ENCODE assay signal across 8 cellular contexts in the genomic region with DNA sequence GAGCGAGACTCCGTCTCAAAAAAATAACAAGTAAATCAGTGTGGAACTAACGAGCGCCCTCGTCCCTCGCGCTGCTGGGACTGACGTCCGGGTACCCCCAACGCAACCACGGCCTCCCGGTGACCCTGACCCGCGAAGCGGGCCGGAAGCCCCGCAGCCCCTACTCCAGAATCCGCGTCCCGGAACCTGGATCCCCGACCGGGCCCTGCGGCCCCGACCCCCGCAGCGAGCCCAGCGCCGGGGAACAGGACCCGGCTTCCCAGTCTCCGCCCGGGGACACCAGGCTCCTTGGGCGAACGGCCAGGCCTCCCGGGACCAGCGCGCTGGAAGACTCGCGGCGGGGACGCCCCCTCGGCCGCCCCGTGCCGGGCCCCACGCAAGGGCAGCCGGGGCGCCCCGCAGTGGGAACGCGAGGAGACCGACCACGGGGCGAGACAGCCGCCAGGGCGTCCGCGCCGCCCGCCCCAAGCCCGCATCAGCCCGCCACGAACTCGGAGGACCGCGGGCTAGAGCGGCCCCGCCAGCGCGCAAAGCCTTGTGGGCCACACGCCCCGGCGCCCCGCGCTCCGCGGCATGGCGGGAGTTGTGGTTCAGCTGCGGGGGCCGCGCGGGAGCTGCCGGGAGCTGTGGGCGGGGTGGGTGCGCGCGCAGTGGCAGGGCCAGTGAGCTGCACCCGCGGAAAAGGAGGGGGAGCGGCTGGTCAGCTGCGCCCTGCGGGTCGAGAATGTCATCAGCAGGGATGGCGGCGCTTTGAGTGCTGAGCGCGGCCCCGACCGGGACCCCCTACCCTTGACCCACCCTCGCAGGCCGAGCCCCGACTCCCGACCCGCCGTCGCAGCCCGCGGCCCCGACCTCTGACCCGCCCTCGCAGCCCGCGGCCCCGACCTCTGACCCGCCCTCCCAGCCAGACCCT. TPM values are rescaled to one million over a fixed set of nuclear protein-coding genes. Genes with fewer than 3 reads are reported as not detected.
DNase-seq lines count a peak whose midpoint lies in the region; ATAC-seq and TF ChIP-seq lines count a peak whose summit lies in the region.

No MANE protein-coding gene starts in this region.

- no peaks in the 10 kb centered on the region for H3K36me3 ChIP-seq in upper lobe of right lung

- CTCF ChIA-PET in GM10248 (lab: Yijun Ruan, JAX): interaction anchor here (0.9 to 1.8 kb wide), 5 partner anchors 18 to 33 kb away, joined by 3 to 7 read pairs (median 6); no protein-coding TSS in a partner anchor

- DNase-seq in GM10248 (ENCODE audit: extremely low spot score) (peak; percentile 97), NCI-H1436 (lab: John Stamatoyannopoulos, UW) (peak; percentile 91), SW480 (ENCODE audit: low spot score) (peak; percentile 83), left cardiac atrium (peak; percentile 98), progenitor cell of endocrine pancreas (ENCODE audit: low spot score, unreplicated experiment) (peak; percentile 94), upper lobe of right lung (peak; percentile 99)

- peaks cover 5% of the 10 kb centered on the region for H3K4me1 ChIP-seq in upper lobe of right lung

- H3K27ac Mint-ChIP-seq in progenitor cell of endocrine pancreas: peak overlapping the region; percentile 91

- WGBS in adipose tissue, 3 donors: 0 to 1% (median 1%) methylated on average over 72 to 114 of the region's 114 CpGs

- TF ChIP-seq CTCF in GM10248 (IDR thresholded peaks at IDR 0.05; ENCODE audit: control extremely low read depth, extremely low read depth, low read depth, missing control alignments) (no peak), progenitor cell of endocrine pancreas (IDR thresholded peaks at IDR 0.05; ENCODE audit: unreplicated experiment) (no peak), upper lobe of right lung (IDR thresholded peaks at IDR 0.05) (no peak)

- peaks cover 4% of the 10 kb centered on the region for H3K27me3 Mint-ChIP-seq in progenitor cell of endocrine pancreas

- H3K4me3 ChIP-seq in upper lobe of right lung: peak overlapping the region; percentile 92

- no peaks in the 10 kb centered on the region for H3K36me3 Mint-ChIP-seq in progenitor cell of endocrine pancreas (ENCODE audit: insufficient read depth)

- peak overlapping the region; percentile 80 for H3K4me3 Mint-ChIP-seq in progenitor cell of endocrine pancreas (ENCODE audit: low read depth)

- POLR2A ChIA-PET in GM10248 (lab: Yijun Ruan, JAX): interaction anchor here (0.9 kb wide), 1 partner anchor 18 kb away, joined by 10 read pairs; no protein-coding TSS in a partner anchor

- H3K27me3 ChIP-seq in upper lobe of right lung: peaks cover 5% of the 10 kb centered on the region

- peaks cover 17% of the 10 kb centered on the region for H3K4me1 Mint-ChIP-seq in progenitor cell of endocrine pancreas (ENCODE audit: low read depth)

- H3K27ac ChIP-seq in adipose tissue (ENCODE audit: low read depth, low read length) (peak overlapping the region; percentile 70), upper lobe of right lung (peak overlapping the region; percentile 98)

- intact Hi-C loops in left cardiac atrium (cut with DNase I) (no loop called here), upper lobe of right lung (cut with DNase I) (no loop called here)

- ATAC-seq in HG02759 (IDR thresholded peaks at IDR 0.05; ENCODE audit: unreplicated experiment): peak; percentile 83
- peak; percentile 98 for ATAC-seq in left cardiac atrium
- ATAC-seq in upper lobe of right lung: peak; percentile 97

- H3K9me3 ChIP-seq in upper lobe of right lung: no peaks in the 10 kb centered on the region

- no peaks in the 10 kb centered on the region for H3K9me3 Mint-ChIP-seq in progenitor cell of endocrine pancreas (ENCODE audit: low read depth)

RNA-seq across cellular contexts. Expression of gene MADCAM1, which starts 7.5 kb away (rescaled TPM):
- polyA plus RNA-seq in adipose tissue: 1 to 10 TPM in 1 of 3 donors, under 1 TPM in 1, not detected in 1; 0.36 to 2.0 TPM
- total RNA-seq in left cardiac atrium: under 1 TPM; 0.24 to 0.41 TPM
- total RNA-seq in progenitor cell of endocrine pancreas: 0.77 and 1.0 TPM in 2 replicates
- 1.2 TPM for total RNA-seq in upper lobe of right lung

RNA-seq across cellular contexts. Expression of gene TPGS1, which starts 18.5 kb away (rescaled TPM):
- polyA plus RNA-seq in adipose tissue: 10 to 100 TPM; 11.5 to 26.8 (median 18.6) TPM
- total RNA-seq in left cardiac atrium (10 to 100 TPM; 12.1 to 14.9 TPM), progenitor cell of endocrine pancreas (16.4 and 18.0 TPM in 2 replicates), upper lobe of right lung (19.9 TPM)

RNA-seq across cellular contexts. Expression of gene SHC2, which starts 27.9 kb away (rescaled TPM):
- polyA plus RNA-seq in adipose tissue: 100 to 1,000 TPM in 1 of 3 donors, 10 to 100 TPM in 2; 15.4 to 162 (median 39.4) TPM
- total RNA-seq in left cardiac atrium (10 to 100 TPM; 10.7 to 19.4 TPM), progenitor cell of endocrine pancreas (159 TPM in 2 replicates), upper lobe of right lung (37.8 TPM)

RNA-seq across cellular contexts. Expression of gene CDC34, which starts 42.8 kb away (rescaled TPM):
- 10 to 100 TPM; 56.3 to 67.9 (median 64.8) TPM for polyA plus RNA-seq in adipose tissue
- total RNA-seq in left cardiac atrium (10 to 100 TPM; 63.9 to 71.0 TPM), progenitor cell of endocrine pancreas (96.9 and 100 TPM in 2 replicates), upper lobe of right lung (40.9 TPM)

RNA-seq across cellular contexts. Expression of gene GZMM, which starts 55.1 kb away (rescaled TPM):
- polyA plus RNA-seq in adipose tissue: 1 to 10 TPM in 1 of 3 donors, under 1 TPM in 2; 0.63 to 2.5 (median 0.79) TPM
- total RNA-seq in left cardiac atrium (1 to 10 TPM in 1 of 2 donors, under 1 TPM in 1; 0.81 to 1.1 TPM), progenitor cell of endocrine pancreas (0.31 TPM in 1 of 2 replicates, not detected in the other), upper lobe of right lung (2.9 TPM)

Comparison
In these comparisons a context has a peak if more than half of its experiments do, and no peak if none do; other contexts are left out.
1. Peak in every context shown above with its lines: DNase-seq, ATAC-seq, H3K4me3 ChIP-seq and H3K27ac ChIP-seq.